In the genomic region with DNA sequence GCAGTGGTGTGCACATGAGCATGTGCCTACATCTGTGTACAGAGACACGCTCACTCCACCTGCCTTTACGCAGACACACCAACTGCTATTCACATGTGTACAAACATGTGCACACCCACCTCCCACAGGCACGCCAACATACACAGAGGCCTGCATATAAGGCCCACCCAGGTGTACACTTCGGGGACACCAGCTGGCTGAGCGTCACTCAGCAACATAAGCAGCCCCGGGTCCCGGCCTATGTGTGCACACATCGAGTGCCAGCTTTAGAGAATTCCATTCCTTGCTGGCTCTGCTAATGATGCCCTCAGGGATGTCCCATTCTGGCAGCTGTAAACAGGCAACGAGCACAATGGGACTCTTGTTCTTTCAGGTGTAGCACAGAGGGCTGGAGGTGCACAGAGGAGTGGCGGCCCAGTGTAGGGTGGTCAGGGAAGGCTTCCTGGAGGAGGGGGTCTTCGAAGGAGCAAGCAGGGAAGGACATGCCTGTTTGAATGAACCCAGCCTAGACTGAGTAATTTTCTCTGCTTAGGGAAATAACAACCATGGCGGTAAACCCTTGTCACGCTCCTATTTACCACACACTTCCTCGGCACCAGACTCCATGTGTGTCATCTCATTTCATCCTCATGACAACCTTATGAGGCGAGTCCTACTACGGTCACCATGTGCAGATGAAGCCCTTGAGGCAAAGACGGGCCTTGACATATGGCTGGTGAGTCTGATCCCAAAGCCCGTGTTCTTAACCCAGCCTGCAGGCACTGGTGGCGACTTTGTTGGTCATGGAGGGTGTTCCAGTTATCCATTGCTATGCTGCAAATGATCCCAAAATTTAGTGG, we compare ENCODE assay signal across 12 cellular contexts. TPM values are rescaled to one million over a fixed set of nuclear protein-coding genes. Genes with fewer than 3 reads are reported as not detected.
DNase-seq lines count a peak whose midpoint lies in the region; ATAC-seq and TF ChIP-seq lines count a peak whose summit lies in the region.
"Had no signal": no experiment of that assay in that cellular context is flagged by ENCODE, and none has a peak within 500 bp of the region (broad histone marks: within the 10 kb centered on the region; RNA-seq: fewer than 3 reads in every experiment).

No MANE protein-coding gene starts in this region.

- in situ Hi-C loops in Caki2 (cut with HindIII; ENCODE audit: low pct_unique_long_range_greater_than_20kb, low sequenced_read_pairs) (no loop called here), gastrocnemius medialis (cut with MboI; ENCODE audit: low sequenced_read_pairs in 4 of 4) (no loop called here)

- H3K4me1 ChIP-seq in SJSA1 (replicated peaks) (peaks cover 44% of the 10 kb centered on the region), gastrocnemius medialis (peaks cover 17 to 20% of the 10 kb centered on the region in 2 donors)

- H3K4me3 ChIP-seq in SJSA1, result no peak overlapping the region
- H3K4me3 ChIP-seq in gastrocnemius medialis, result no peak overlapping the region
- H3K4me3 ChIP-seq: GM23248 had no signal

- H3K36me3 ChIP-seq in SJSA1 (no peaks in the 10 kb centered on the region), gastrocnemius medialis (no peaks in the 10 kb centered on the region)

- no peak overlapping the region for H3K27ac Mint-ChIP-seq in activated CD4-positive, alpha-beta T cell treated with anti-CD3 and anti-CD28 coated beads for 36 hours
- H3K27ac Mint-ChIP-seq: activated CD4-positive, alpha-beta memory T cell treated with anti-CD3 and anti-CD28 coated beads for 36 hours had no signal

- intact Hi-C loops in gastrocnemius medialis (cut with DNase I; ENCODE audit: low total_unique reads), result no loop called here
- intact Hi-C loops in activated CD4-positive, alpha-beta T cell treated with anti-CD3 and anti-CD28 coated beads for 36 hours (cut with DNase I, micrococcal nuclease), result no loop called here
- intact Hi-C loops in posterior vena cava (cut with DNase I), result no loop called here

- H3K27me3 Mint-ChIP-seq in activated CD4-positive, alpha-beta T cell treated with anti-CD3 and anti-CD28 coated beads for 36 hours, result peaks cover 4% of the 10 kb centered on the region

- POLR2A ChIA-PET in activated CD4-positive, alpha-beta T cell treated with anti-CD3 and anti-CD28 coated beads for 36 hours (lab: Charles Lee), result interaction anchor here (0.5 kb wide), 1 partner anchor 707 kb away, joined by 3 read pairs; no protein-coding TSS in a partner anchor

- H3K36me3 Mint-ChIP-seq in activated CD4-positive, alpha-beta T cell treated with anti-CD3 and anti-CD28 coated beads for 36 hours (ENCODE audit: low read depth), result no peaks in the 10 kb centered on the region

- H3K9me3 Mint-ChIP-seq in activated CD4-positive, alpha-beta T cell treated with anti-CD3 and anti-CD28 coated beads for 36 hours (ENCODE audit: low read depth), result no peaks in the 10 kb centered on the region

- peaks cover 3% of the 10 kb centered on the region for H3K4me1 Mint-ChIP-seq in activated CD4-positive, alpha-beta T cell treated with anti-CD3 and anti-CD28 coated beads for 36 hours

- TF ChIP-seq POLR2A in gastrocnemius medialis (IDR thresholded peaks at IDR 0.05), result no peak

- peak overlapping the region; percentile 70; the same call in 1 of the 2 replicates for H3K27ac ChIP-seq in SJSA1
- H3K27ac ChIP-seq in gastrocnemius medialis, result peak overlapping the region; percentile 86 to 92 (median 90)
- H3K27ac ChIP-seq: GM23248 had no signal

- H3K27me3 ChIP-seq in SJSA1 (replicated peaks) (no peaks in the 10 kb centered on the region), gastrocnemius medialis (no peaks in the 10 kb centered on the region)

- H3K9me3 ChIP-seq in SJSA1 (replicated peaks) (no peaks in the 10 kb centered on the region), gastrocnemius medialis (no peaks in the 10 kb centered on the region)

- CTCF ChIA-PET in activated CD4-positive, alpha-beta T cell treated with anti-CD3 and anti-CD28 coated beads for 36 hours (lab: Charles Lee), result no interaction called here

- no peak overlapping the region for H3K4me3 Mint-ChIP-seq in activated CD4-positive, alpha-beta T cell treated with anti-CD3 and anti-CD28 coated beads for 36 hours
- H3K4me3 Mint-ChIP-seq: activated CD4-positive, alpha-beta memory T cell treated with anti-CD3 and anti-CD28 coated beads for 36 hours had no signal

- ATAC-seq in gastrocnemius medialis, result no peak
- ATAC-seq in HG03097 (IDR thresholded peaks at IDR 0.05; ENCODE audit: low FRiP score, unreplicated experiment), result no peak
- no peak for ATAC-seq in activated CD4-positive, alpha-beta T cell treated with anti-CD3 and anti-CD28 coated beads for 36 hours

- no peak for TF ChIP-seq CTCF in gastrocnemius medialis (IDR thresholded peaks at IDR 0.05 in 4 of 5, conservative IDR thresholded peaks at IDR 0.05 in 1 of 5)

- DNase-seq in Caki2 (ENCODE audit: low read depth) (peak; percentile 71), SJSA1 (ENCODE audit: low read depth in 1 of 2, low spot score in 2 of 2) (no peak), islet precursor cell (peak; percentile 91), gastrocnemius medialis (no peak), SKM-1 treated with dmso at 0.1 percent for 144 hours (lab: John Stamatoyannopoulos, UW; ENCODE audit: unreplicated experiment) (no peak), posterior vena cava (ENCODE audit: low spot score) (no peak)
- DNase-seq in activated CD4-positive, alpha-beta T cell treated with anti-CD3 and anti-CD28 coated beads for 36 hours, result no peak
- DNase-seq: activated CD4-positive, alpha-beta memory T cell treated with anti-CD3 and anti-CD28 coated beads for 36 hours; GM23248; NK-92 treated with Interleukin-12 subunit alpha and Interleukin-12 subunit beta, amount 100 ng/mL, for 24 hours; stimulated activated CD4-positive, alpha-beta T cell treated with anti-CD3 and anti-CD28 coated beads, Interleukin-4, amount 100 ng/mL, for 1 hour had no signal

RNA-seq across cellular contexts. Expression of a gene that starts 35.1 kb away (rescaled TPM):
- total RNA-seq in Caki2 (2014; rRNA removed; shearing (Covaris generic); ENCODE audit: low replicate concordance), result 5,144 and 5,940 TPM in 2 replicates
- 1,074 and 1,435 TPM in 2 replicates for total RNA-seq in SJSA1 (2014; rRNA removed; shearing (Covaris generic))
- total RNA-seq in gastrocnemius medialis, result 100 to 1,000 TPM; 261 to 680 (median 391) TPM
- 1,000 to 10,000 TPM; 2,519 to 3,155 TPM for total RNA-seq in activated CD4-positive, alpha-beta T cell treated with anti-CD3 and anti-CD28 coated beads for 36 hours
- 1,000 to 10,000 TPM; 1,303 to 1,339 TPM for total RNA-seq in posterior vena cava

RNA-seq across cellular contexts. Expression of a gene that starts 39.6 kb away (rescaled TPM):
- 20.9 and 37.3 TPM in 2 replicates for total RNA-seq in Caki2 (2014; rRNA removed; shearing (Covaris generic); ENCODE audit: low replicate concordance)
- 0.13 TPM in 1 of 2 replicates, not detected in the other for total RNA-seq in SJSA1 (2014; rRNA removed; shearing (Covaris generic))
- total RNA-seq in gastrocnemius medialis (10 to 100 TPM in 1 of 4 donors, 1 to 10 TPM in 3; 6.0 to 20.0 (median 8.9) TPM), posterior vena cava (1 to 10 TPM; 7.5 to 8.1 TPM)
- total RNA-seq in activated CD4-positive, alpha-beta T cell treated with anti-CD3 and anti-CD28 coated beads for 36 hours, result 1 to 10 TPM; 2.5 to 3.4 TPM
- total RNA-seq: GM23248 had no signal

Comparison
In these comparisons a context has a peak if more than half of its experiments do, and no peak if none do; other contexts are left out.
1. DNase-seq: peak in Caki2 (single experiment) and islet precursor cell (single experiment); none in SJSA1 (0 of 2), gastrocnemius medialis (0 of 2), SKM-1 treated with dmso at 0.1 percent for 144 hours (single experiment), activated CD4-positive, alpha-beta T cell treated with anti-CD3 and anti-CD28 coated beads for 36 hours (single experiment) and posterior vena cava (single experiment).